Comparison of ENCODE assay signal across 15 cellular contexts in genomic region chr3:71551286-71551919, GRCh38. TPM values are rescaled to one million over a fixed set of nuclear protein-coding genes. Genes with fewer than 3 reads are reported as not detected.
DNase-seq lines count a peak whose midpoint lies in the region; ATAC-seq, FAIRE-seq and TF ChIP-seq lines count a peak whose summit lies in the region.
"Had no signal": no experiment of that assay in that cellular context is flagged by ENCODE, and none has a peak within 500 bp of the region (broad histone marks: within the 10 kb centered on the region; RNA-seq: fewer than 3 reads in every experiment).

No MANE protein-coding gene starts in this region.

- H3K36me3 ChIP-seq in RWPE2 (ENCODE audit: low read depth) (peaks cover 18% of the 10 kb centered on the region; the same call in 1 of the 2 replicates), endothelial cell of umbilical vein (ENCODE audit: control insufficient read depth in 2 of 2, extremely low read depth in 1 of 2, insufficient read depth in 2 of 2, low read length in 2 of 2) (no peaks in the 10 kb centered on the region), smooth muscle cell (ENCODE audit: low read depth) (no peaks in the 10 kb centered on the region)
- H3K36me3 ChIP-seq: SJCRH30 had no signal

- ATAC-seq in RWPE2 (ENCODE audit: low read depth) (peak; percentile 79), GM18498 (IDR thresholded peaks at IDR 0.05; ENCODE audit: unreplicated experiment) (no peak), HG02678 (IDR thresholded peaks at IDR 0.05; ENCODE audit: unreplicated experiment) (no peak)
- ATAC-seq: activated CD8-positive, alpha-beta memory T cell treated with anti-CD3 and anti-CD28 coated beads, Interleukin-2, amount 10 ng/mL, durations not matched to agents 7 days and 5 days; natural killer cell had no signal

- H3K27ac ChIP-seq in RWPE2 (ENCODE audit: poor library complexity, severe bottlenecking) = peak overlapping the region; percentile 83
- H3K27ac ChIP-seq in endothelial cell of umbilical vein (ENCODE audit: insufficient read depth, low read depth, low read length) = peak overlapping the region; percentile 74
- peak overlapping the region; percentile 10 for H3K27ac ChIP-seq in smooth muscle cell (ENCODE audit: low read depth)
- H3K27ac ChIP-seq: coronary artery, SJCRH30, skin epidermis had no signal

- CTCF ChIA-PET in endothelial cell of umbilical vein (lab: Charles Lee) = no interaction called here

- dilution Hi-C loops in endothelial cell of umbilical vein (cut with MboI; ENCODE audit: extremely low pct_ligation_motif_present, low sequenced_read_pairs) = no loop called here

- 72% methylated on average over 3 of the region's 3 CpGs for WGBS in smooth muscle cell (ENCODE audit: low lambda C conversion rate)

- FAIRE-seq in endothelial cell of umbilical vein (lab: Jason Lieb, UNC) = peak; percentile 89

- intact Hi-C loops in endothelial cell of umbilical vein (cut with micrococcal nuclease) = no loop called here

- BruUV-seq in endothelial cell of umbilical vein (replicated peaks; lab: Mats Ljungman, UMichigan) = no TSS peak

- TF ChIP-seq POLR2A in endothelial cell of umbilical vein (IDR thresholded peaks at IDR 0.05; ENCODE audit: low read depth, low read length) = no peak

- POLR2A ChIA-PET in endothelial cell of umbilical vein (lab: Charles Lee) = no interaction called here

- H3K4me2 ChIP-seq in endothelial cell of umbilical vein (ENCODE audit: insufficient read depth, low read length) (peak overlapping the region; percentile 79), smooth muscle cell (peak overlapping the region; percentile 6)

- peak overlapping the region; percentile 70 for H3K27ac Mint-ChIP-seq in HFFc6
- H3K27ac Mint-ChIP-seq: activated CD8-positive, alpha-beta memory T cell treated with anti-CD3 and anti-CD28 coated beads, Interleukin-2, amount 10 ng/mL, durations not matched to agents 7 days and 5 days; activated naive CD4-positive, alpha-beta T cell treated with anti-CD3 and anti-CD28 coated beads, Interleukin-2, amount 50 U/mL, for 24 hours; natural killer cell had no signal

- H3K36me3 Mint-ChIP-seq in HFFc6 (ENCODE audit: low read depth) = peaks cover 7% of the 10 kb centered on the region; the same call in 1 of the 2 replicates
- H3K36me3 Mint-ChIP-seq: activated CD8-positive, alpha-beta memory T cell treated with anti-CD3 and anti-CD28 coated beads, Interleukin-2, amount 10 ng/mL, durations not matched to agents 7 days and 5 days; natural killer cell had no signal

- H2AFZ ChIP-seq in endothelial cell of umbilical vein (ENCODE audit: low read depth, low read length) = no peak overlapping the region
- H2AFZ ChIP-seq in smooth muscle cell (ENCODE audit: low read depth) = no peak overlapping the region

- peaks cover 52% of the 10 kb centered on the region for H3K4me1 Mint-ChIP-seq in HFFc6 (ENCODE audit: low read depth)
- H3K4me1 Mint-ChIP-seq: activated naive CD4-positive, alpha-beta T cell treated with anti-CD3 and anti-CD28 coated beads, Interleukin-2, amount 50 U/mL, for 24 hours had no signal

- DNase-seq in HFFc6 (peak; percentile 79), RWPE2 (ENCODE audit: low spot score) (no peak), endothelial cell of umbilical vein (ENCODE audit: low read depth, low spot score) (peak; percentile 62), smooth muscle cell (lab: John Stamatoyannopoulos, UW; ENCODE audit: unreplicated experiment) (no peak), COLO668 (lab: John Stamatoyannopoulos, UW; ENCODE audit: unreplicated experiment) (no peak)
- DNase-seq: activated CD8-positive, alpha-beta memory T cell treated with anti-CD3 and anti-CD28 coated beads, Interleukin-2, amount 10 ng/mL, durations not matched to agents 7 days and 5 days; natural killer cell; NCI-H1417; NCI-H526; SJCRH30 had no signal

- no peaks in the 10 kb centered on the region for H3K9me3 ChIP-seq in RWPE2 (ENCODE audit: severe bottlenecking)
- H3K9me3 ChIP-seq in endothelial cell of umbilical vein (replicated peaks; ENCODE audit: control insufficient read depth, insufficient read depth, low read length) = no peaks in the 10 kb centered on the region
- no peaks in the 10 kb centered on the region for H3K9me3 ChIP-seq in smooth muscle cell (replicated peaks; ENCODE audit: low read depth)
- H3K9me3 ChIP-seq: SJCRH30 had no signal

- H4K20me1 ChIP-seq in endothelial cell of umbilical vein (replicated peaks; ENCODE audit: control insufficient read depth, extremely low read depth, insufficient read depth, low read length) (no peaks in the 10 kb centered on the region), smooth muscle cell (ENCODE audit: low read depth) (no peaks in the 10 kb centered on the region)

- H3K9ac ChIP-seq in endothelial cell of umbilical vein (replicated peaks; ENCODE audit: extremely low read depth, insufficient read depth, low read length) (peak overlapping the region; percentile 23), smooth muscle cell (ENCODE audit: low read depth) (no peak overlapping the region)

- no peaks in the 10 kb centered on the region for H3F3A ChIP-seq in smooth muscle cell (ENCODE audit: low read depth)

- H3K4me1 ChIP-seq in RWPE2 (ENCODE audit: insufficient read depth, poor library complexity, severe bottlenecking) = peaks cover 22% of the 10 kb centered on the region
- H3K4me1 ChIP-seq in endothelial cell of umbilical vein (ENCODE audit: control insufficient read depth, extremely low read depth, insufficient read depth, low read length) = peaks cover 17% of the 10 kb centered on the region
- no peaks in the 10 kb centered on the region for H3K4me1 ChIP-seq in smooth muscle cell (ENCODE audit: low read depth)
- H3K4me1 ChIP-seq: SJCRH30 had no signal

- H3K79me2 ChIP-seq in endothelial cell of umbilical vein (ENCODE audit: control insufficient read depth, insufficient read depth, low read length) = no peaks in the 10 kb centered on the region
- peaks cover 37% of the 10 kb centered on the region for H3K79me2 ChIP-seq in smooth muscle cell (ENCODE audit: low read depth)

- H3K9me1 ChIP-seq in endothelial cell of umbilical vein (replicated peaks; ENCODE audit: control insufficient read depth, extremely low read depth, insufficient read depth, low read length) = no peaks in the 10 kb centered on the region

- TF ChIP-seq CTCF in HFFc6 (IDR thresholded peaks at IDR 0.05) (no peak), RWPE2 (IDR thresholded peaks at IDR 0.05; ENCODE audit: poor library complexity, severe bottlenecking) (no peak), endothelial cell of umbilical vein (IDR thresholded peaks at IDR 0.05; ENCODE audit: extremely low read depth in 1 of 2, insufficient read depth in 1 of 2, low read depth in 1 of 2, low read length in 2 of 2) (no peak), smooth muscle cell (IDR thresholded peaks at IDR 0.05; ENCODE audit: borderline replicate concordance, insufficient read depth, poor library complexity, severe bottlenecking) (no peak)

- peak overlapping the region; percentile 60 for H3K4me3 Mint-ChIP-seq in HFFc6
- H3K4me3 Mint-ChIP-seq: activated CD8-positive, alpha-beta memory T cell treated with anti-CD3 and anti-CD28 coated beads, Interleukin-2, amount 10 ng/mL, durations not matched to agents 7 days and 5 days; activated naive CD4-positive, alpha-beta T cell treated with anti-CD3 and anti-CD28 coated beads, Interleukin-2, amount 50 U/mL, for 24 hours; natural killer cell had no signal

- no peaks in the 10 kb centered on the region for H3K9me3 Mint-ChIP-seq in HFFc6
- H3K9me3 Mint-ChIP-seq: activated naive CD4-positive, alpha-beta T cell treated with anti-CD3 and anti-CD28 coated beads, Interleukin-2, amount 50 U/mL, for 24 hours; natural killer cell had no signal

- H3K27me3 Mint-ChIP-seq in HFFc6 (ENCODE audit: insufficient read depth) = no peaks in the 10 kb centered on the region
- H3K27me3 Mint-ChIP-seq: activated CD8-positive, alpha-beta memory T cell treated with anti-CD3 and anti-CD28 coated beads, Interleukin-2, amount 10 ng/mL, durations not matched to agents 7 days and 5 days; activated naive CD4-positive, alpha-beta T cell treated with anti-CD3 and anti-CD28 coated beads, Interleukin-2, amount 50 U/mL, for 24 hours had no signal

- H3K4me3 ChIP-seq in RWPE2 (ENCODE audit: severe bottlenecking) = no peak overlapping the region
- H3K4me3 ChIP-seq in endothelial cell of umbilical vein (replicated peaks in 1 of 3; ENCODE audit: insufficient read depth in 1 of 3, low read depth in 1 of 3, low read length in 3 of 3) = peak overlapping the region in 1 of 3 experiments; percentile 8
- no peak overlapping the region for H3K4me3 ChIP-seq in smooth muscle cell
- H3K4me3 ChIP-seq: coronary artery, SJCRH30, skin epidermis had no signal

- H3K27me3 ChIP-seq in RWPE2 (ENCODE audit: insufficient read depth, poor library complexity, severe bottlenecking) = no peaks in the 10 kb centered on the region
- no peaks in the 10 kb centered on the region for H3K27me3 ChIP-seq in endothelial cell of umbilical vein (ENCODE audit: control insufficient read depth in 2 of 2, insufficient read depth in 2 of 2, low read length in 2 of 2)
- no peaks in the 10 kb centered on the region for H3K27me3 ChIP-seq in smooth muscle cell (ENCODE audit: low read depth)
- H3K27me3 ChIP-seq: SJCRH30 had no signal

TF ChIP-seq in endothelial cell of umbilical vein, 7 proteins besides CTCF, POLR2A, EP300 and RAD21:
- no peak for TF ChIP-seq EZH2 (IDR thresholded peaks at IDR 0.05; ENCODE audit: borderline replicate concordance, low read depth, low read length, severe bottlenecking)
- TF ChIP-seq GATA2 (IDR thresholded peaks at IDR 0.05; ENCODE audit: insufficient read depth, insufficient read length, low read depth, low read length) = peak; percentile 75
- peak; percentile 49 for TF ChIP-seq JUN (IDR thresholded peaks at IDR 0.05; ENCODE audit: borderline replicate concordance, insufficient read depth, insufficient read length, low read depth)
- peak; percentile 43 for TF ChIP-seq FOS (IDR thresholded peaks at IDR 0.05; ENCODE audit: borderline replicate concordance, insufficient read depth, low read length)
- TF ChIP-seq POLR2AphosphoS5 (IDR thresholded peaks at IDR 0.05; ENCODE audit: insufficient read depth, low read depth, low read length) = no peak

RNA-seq across cellular contexts. Expression of gene FOXP1, which starts 32.1 kb away (rescaled TPM):
- total RNA-seq in HFFc6 (2021; fragmentation: NEBNext Ultra II Directional; extraction: Animal tissue kit (Norgen Biotek cat#: 25700)) = 10 to 100 TPM; 32.2 to 59.3 (median 52.0) TPM
- 96.9 and 107 TPM in 2 replicates for total RNA-seq in endothelial cell of umbilical vein
- 40.9 and 41.0 TPM in 2 replicates for polyA plus RNA-seq in endothelial cell of umbilical vein
- 33.9 and 34.0 TPM in 2 replicates for polyA plus RNA-seq in endothelial cell of umbilical vein (2011; cell fraction: cytosol; rRNA removed)
- 101 and 110 TPM in 2 replicates for polyA plus RNA-seq in endothelial cell of umbilical vein (2011; cell fraction: nucleus; rRNA removed)
- 35.9 and 41.9 TPM in 2 replicates for polyA plus RNA-seq in endothelial cell of umbilical vein (2012)
- 241 and 261 TPM in 2 replicates for polyA minus RNA-seq in endothelial cell of umbilical vein
- 13.8 TPM for polyA minus RNA-seq in endothelial cell of umbilical vein (2011; cell fraction: cytosol; rRNA and poly(A)+ RNA removed)
- polyA minus RNA-seq in endothelial cell of umbilical vein (2011; cell fraction: nucleus; rRNA and poly(A)+ RNA removed) = 607 and 766 TPM in 2 replicates
- 68.0 and 68.3 TPM in 2 replicates for total RNA-seq in smooth muscle cell
- 40.9 and 49.5 TPM in 2 replicates for polyA plus RNA-seq in smooth muscle cell

Comparison
In these comparisons a context has a peak if more than half of its experiments do, and no peak if none do; other contexts are left out.
1. DNase-seq: peak in HFFc6 (single experiment) and endothelial cell of umbilical vein (single experiment); none in RWPE2 (single experiment), smooth muscle cell (single experiment) and COLO668 (single experiment).
2. H3K27ac ChIP-seq: peak in every context shown above with its lines; median percentile 83 in RWPE2; 74 in endothelial cell of umbilical vein; 10 in smooth muscle cell.